Comparison of ENCODE assay signal across 8 cellular contexts in genomic region chr4:8468746-8469535, GRCh38. TPM values are rescaled to one million over a fixed set of nuclear protein-coding genes. Genes with fewer than 3 reads are reported as not detected.
DNase-seq lines count a peak whose midpoint lies in the region; ATAC-seq and TF ChIP-seq lines count a peak whose summit lies in the region.

No MANE protein-coding gene starts in this region.

- WGBS in psoas muscle, 3 donors: 50 to 54% (median 54%) methylated on average over 21 of the region's 21 CpGs

- H3K9me3 ChIP-seq in cardiac muscle cell (ENCODE audit: low read depth): no peaks in the 10 kb centered on the region
- no peaks in the 10 kb centered on the region for H3K9me3 ChIP-seq in psoas muscle

- peaks cover 12% of the 10 kb centered on the region for H3K36me3 ChIP-seq in cardiac muscle cell
- peaks cover 0 to 71% of the 10 kb centered on the region in 2 donors for H3K36me3 ChIP-seq in psoas muscle (ENCODE audit: insufficient read depth in 1 of 2, low read depth in 1 of 2)

- DNase-seq in Ammon's horn (ENCODE audit: low spot score) (peak; percentile 78), RWPE1 (ENCODE audit: low spot score) (peak; percentile 51), cardiac muscle cell (ENCODE audit: low read depth in 1 of 2, low spot score in 1 of 2) (peak; percentile 73 to 75), psoas muscle (peak; percentile 44 to 79), GF-D8 (lab: John Stamatoyannopoulos, UW) (no peak)
- peak; percentile 55 for DNase-seq in activated naive CD4-positive, alpha-beta T cell treated with anti-CD3 and anti-CD28 coated beads, Interleukin-2, amount 50 U/mL, for 16 hours

- CTCF ChIA-PET in RWPE1 (lab: Yijun Ruan, JAX): interaction anchor here (0.6 to 1.1 kb wide), 4 partner anchors 15 to 232 kb away, joined by 3 to 6 read pairs (median 4); partner anchors contain the start of gene CPZ

- POLR2A ChIA-PET in RWPE1 (lab: Yijun Ruan, JAX; ENCODE audit: low non-redundant PET): no interaction called here

- no peak overlapping the region for H3K27ac ChIP-seq in RWPE1
- no peak overlapping the region for H3K27ac ChIP-seq in cardiac muscle cell
- no peak overlapping the region for H3K27ac ChIP-seq in psoas muscle

- H3K4me1 ChIP-seq in cardiac muscle cell (ENCODE audit: low read depth): peaks cover 11% of the 10 kb centered on the region
- H3K4me1 ChIP-seq in psoas muscle: no peaks in the 10 kb centered on the region

- intact Hi-C loops in psoas muscle (cut with DNase I): loop anchor here (1.0 to 10.0 kb wide), 2 partner anchors 125 to 126 kb away; partner anchors contain the start of gene CPZ (in 1 of the 2)

- ATAC-seq in GM18907 (IDR thresholded peaks at IDR 0.05; ENCODE audit: unreplicated experiment): peak; percentile 68
- peak; percentile 61 for ATAC-seq in HG03521 (IDR thresholded peaks at IDR 0.05; ENCODE audit: unreplicated experiment)
- ATAC-seq in psoas muscle: peak; percentile 70 to 80 (median 76)

- TF ChIP-seq CTCF in RWPE1 (conservative IDR thresholded peaks at IDR 0.05; ENCODE audit: low read depth) (peak; percentile 91), cardiac muscle cell (IDR thresholded peaks at IDR 0.05; ENCODE audit: low read depth, low read length) (peak; percentile 96), psoas muscle (IDR thresholded peaks at IDR 0.05) (peak; percentile 86)

- H3K27me3 ChIP-seq in cardiac muscle cell: no peaks in the 10 kb centered on the region
- no peaks in the 10 kb centered on the region for H3K27me3 ChIP-seq in psoas muscle (ENCODE audit: insufficient read depth in 3 of 3, low read length in 2 of 3)

- H3K4me3 ChIP-seq in cardiac muscle cell: no peak overlapping the region
- no peak overlapping the region for H3K4me3 ChIP-seq in psoas muscle

RNA-seq across cellular contexts. Expression of gene TRMT44, which starts 28.4 kb away (rescaled TPM):
- total RNA-seq in cardiac muscle cell: 38.8 and 66.9 TPM in 2 replicates
- polyA plus RNA-seq in cardiac muscle cell: 20.6 and 23.6 TPM in 2 replicates
- 1 to 10 TPM; 5.4 to 9.1 (median 6.8) TPM for total RNA-seq in psoas muscle
- polyA plus RNA-seq in psoas muscle: 1 to 10 TPM; 3.4 to 5.0 (median 3.6) TPM

RNA-seq across cellular contexts. Expression of gene ACOX3, which starts 28.4 kb away (rescaled TPM):
- 26.5 and 38.7 TPM in 2 replicates for total RNA-seq in cardiac muscle cell
- 19.1 and 31.0 TPM in 2 replicates for polyA plus RNA-seq in cardiac muscle cell
- 10 to 100 TPM; 10.3 to 18.8 (median 12.6) TPM for total RNA-seq in psoas muscle
- polyA plus RNA-seq in psoas muscle: 10 to 100 TPM in 1 of 3 donors, 1 to 10 TPM in 2; 5.6 to 10.8 (median 8.1) TPM
